Comparison of ENCODE assay signal across 32 cellular contexts in the genomic region with DNA sequence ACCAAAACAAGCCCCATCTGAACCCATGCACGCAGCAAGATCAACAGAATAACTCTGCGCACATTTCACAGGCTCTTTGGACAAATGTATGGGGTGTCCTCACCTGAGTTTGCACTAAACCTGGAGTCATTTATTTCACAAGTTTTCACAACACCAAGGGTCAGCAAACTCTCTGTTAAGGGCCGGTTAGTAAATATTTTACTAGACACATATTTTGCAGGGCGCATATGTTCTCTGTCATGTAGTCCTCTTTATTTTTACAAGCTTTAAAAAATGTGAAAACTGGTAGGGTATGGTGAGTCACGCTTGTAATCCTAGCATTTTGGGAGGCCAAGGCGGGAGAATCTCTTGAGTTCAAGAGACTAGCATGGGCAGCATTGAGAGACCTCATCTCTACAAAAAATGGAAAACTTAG. TPM values are rescaled to one million over a fixed set of nuclear protein-coding genes. Genes with fewer than 3 reads are reported as not detected.
"Had no signal": no experiment of that assay in that cellular context is flagged by ENCODE, and none has a peak within 500 bp of the region (broad histone marks: within the 10 kb centered on the region; RNA-seq: fewer than 3 reads in every experiment).

No MANE protein-coding gene starts in this region.

- H3K36me3 ChIP-seq: heart right ventricle, left ventricle myocardium inferior, pancreas, prostate gland, sigmoid colon, tibial nerve, upper lobe of left lung, vagina had no signal

- H3K4me3 Mint-ChIP-seq: immature natural killer cell; mesothelial cell of epicardium; naive B cell; natural killer cell; stimulated activated memory B cell treated with anti-CD40 and anti-IgM and Interleukin-4, amounts not matched to agents 10 μg/mL and 1 μg/mL and 100 μg/mL, for 72 hours; stimulated activated naive CD8-positive, alpha-beta T cell treated with anti-CD3 and anti-CD28 coated beads, Interleukin-15, amount 100 ng/mL, for 72 hours had no signal

- H3K4me1 ChIP-seq: heart right ventricle, left ventricle myocardium inferior, pancreas, prostate gland, sigmoid colon, tibial nerve, vagina had no signal

- H3K4me3 ChIP-seq: heart right ventricle, left ventricle myocardium inferior, lung, pancreas, prostate gland, sigmoid colon, tibial nerve, upper lobe of left lung, vagina had no signal

- H3K9me3 ChIP-seq: left ventricle myocardium inferior, pancreas, prostate gland, sigmoid colon, vagina had no signal

- H3K27me3 Mint-ChIP-seq: naive B cell; stimulated activated memory B cell treated with anti-CD40 and anti-IgM and Interleukin-4, amounts not matched to agents 10 μg/mL and 1 μg/mL and 100 μg/mL, for 72 hours; stimulated activated naive CD8-positive, alpha-beta T cell treated with anti-CD3 and anti-CD28 coated beads, Interleukin-15, amount 100 ng/mL, for 72 hours had no signal

- H3K27me3 ChIP-seq: heart right ventricle, pancreas, sigmoid colon, tibial nerve, upper lobe of left lung, vagina had no signal

- H3K27ac ChIP-seq: heart right ventricle, left ventricle myocardium inferior, pancreas, prostate gland, sigmoid colon, tibial nerve, upper lobe of left lung, vagina had no signal

- H3K27ac Mint-ChIP-seq: immature natural killer cell; mesothelial cell of epicardium; naive B cell; natural killer cell; stimulated activated memory B cell treated with anti-CD40 and anti-IgM and Interleukin-4, amounts not matched to agents 10 μg/mL and 1 μg/mL and 100 μg/mL, for 72 hours; stimulated activated naive CD8-positive, alpha-beta T cell treated with anti-CD3 and anti-CD28 coated beads, Interleukin-15, amount 100 ng/mL, for 72 hours had no signal

- H3K36me3 Mint-ChIP-seq: immature natural killer cell, mesothelial cell of epicardium, natural killer cell had no signal

- H3K4me1 Mint-ChIP-seq: immature natural killer cell; mesothelial cell of epicardium; naive B cell; natural killer cell; stimulated activated memory B cell treated with anti-CD40 and anti-IgM and Interleukin-4, amounts not matched to agents 10 μg/mL and 1 μg/mL and 100 μg/mL, for 72 hours; stimulated activated naive CD8-positive, alpha-beta T cell treated with anti-CD3 and anti-CD28 coated beads, Interleukin-15, amount 100 ng/mL, for 72 hours had no signal

- DNase-seq: heart right ventricle; hippocampal formation; immature natural killer cell; left ventricle myocardium inferior; mesendoderm; naive B cell; natural killer cell; pancreas; retina; right cardiac atrium; sigmoid colon; small intestine; stimulated activated CD4-positive, alpha-beta T cell treated with anti-CD3 and anti-CD28 coated beads, Interleukin-1b, Interleukin-23, amount 100 ng/mL, for 48 hours; stimulated activated CD4-positive, alpha-beta T cell treated with anti-CD3 and anti-CD28 coated beads, Interleukin-2, amount 100 ng/mL, for 48 hours; stimulated activated CD4-positive, alpha-beta T cell treated with anti-CD3 and anti-CD28 coated beads, Interleukin-4, amount 100 ng/mL, for 4 hours; stimulated activated CD8-positive, alpha-beta memory T cell treated with anti-CD3 and anti-CD28 coated beads, Interleukin-4, amount 100 ng/mL, for 48 hours; stimulated activated naive CD4-positive, alpha-beta T cell treated with Interleukin-2 at 50 U/mL for 16 hours; stimulated activated naive CD8-positive, alpha-beta T cell treated with anti-CD3 and anti-CD28 coated beads, Interleukin-15, amount 100 ng/mL, for 72 hours; substantia nigra; upper lobe of left lung had no signal

RNA-seq across cellular contexts. Expression of a gene that starts 45.5 kb away (rescaled TPM):
- total RNA-seq: heart right ventricle, kidney, left ventricle myocardium inferior, lower leg skin, lung, mesothelial cell of epicardium, mononuclear cell, natural killer cell, omental fat pad, pancreas, prostate gland, right cardiac atrium, sigmoid colon, temporal lobe, tibial nerve, upper lobe of left lung, urinary bladder, vagina had no signal
